10 cellular contexts compared by ENCODE assay signal in the genomic region with DNA sequence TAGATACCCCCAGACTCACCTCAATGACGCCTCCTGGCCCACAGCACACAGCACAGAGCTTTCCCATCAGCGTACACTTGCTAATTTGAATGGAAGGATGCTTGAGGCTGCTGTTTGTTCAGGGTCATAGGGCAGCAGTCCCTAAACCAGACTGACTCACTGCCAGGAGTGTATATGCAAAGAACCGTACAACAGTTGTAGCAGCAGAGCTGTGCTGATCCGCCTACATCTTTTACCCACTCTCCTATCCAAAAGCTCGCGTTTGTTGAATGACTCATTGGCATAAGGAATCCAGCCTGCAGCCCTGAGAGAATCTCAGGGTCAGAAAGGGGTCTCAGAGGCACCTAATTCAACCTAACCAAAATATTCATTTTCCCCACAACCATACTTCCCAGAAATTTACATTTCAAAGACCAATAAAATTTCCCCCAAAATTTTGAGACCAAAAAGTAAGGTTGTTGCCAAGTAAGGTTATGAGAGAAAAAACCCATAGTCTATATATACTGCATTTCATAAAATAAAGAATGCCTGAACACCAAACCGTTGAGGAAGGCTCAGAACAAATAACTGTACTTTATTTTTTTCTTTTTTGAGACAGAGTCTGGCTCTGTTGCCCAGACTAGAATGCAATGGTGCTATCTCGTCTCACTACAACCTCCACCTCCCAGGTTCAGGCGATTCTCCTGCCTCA. TPM values are rescaled to one million over a fixed set of nuclear protein-coding genes. Genes with fewer than 3 reads are reported as not detected.
DNase-seq lines count a peak whose midpoint lies in the region; TF ChIP-seq lines count a peak whose summit lies in the region.
"Had no signal": no experiment of that assay in that cellular context is flagged by ENCODE, and none has a peak within 500 bp of the region (broad histone marks: within the 10 kb centered on the region; RNA-seq: fewer than 3 reads in every experiment).

No MANE protein-coding gene starts in this region.

- H3K4me3 ChIP-seq in DOHH2 (ENCODE audit: low read length) (no peak overlapping the region), trophoblast cell (ENCODE audit: low read depth, low read length) (no peak overlapping the region)

- no peaks in the 10 kb centered on the region for H3K9me3 ChIP-seq in DOHH2 (ENCODE audit: control insufficient read depth, insufficient read depth, low read length)
- no peaks in the 10 kb centered on the region for H3K9me3 ChIP-seq in trophoblast cell (ENCODE audit: insufficient read depth, low read depth, low read length)

- no peak overlapping the region for H3K9ac ChIP-seq in trophoblast cell (ENCODE audit: low read length)

- H3K14ac ChIP-seq in trophoblast cell (ENCODE audit: low read length), result no peak overlapping the region

- H3F3A ChIP-seq in DOHH2 (ENCODE audit: control insufficient read depth, insufficient read depth), result peaks cover 2% of the 10 kb centered on the region

- H3K27ac ChIP-seq in DOHH2 (ENCODE audit: low read depth, low read length) (peak overlapping the region; percentile 26; the same call in 1 of the 2 replicates), trophoblast cell (ENCODE audit: low read depth, low read length) (no peak overlapping the region), caudate nucleus (ENCODE audit: low read depth, low read length) (no peak overlapping the region)

- no peaks in the 10 kb centered on the region for H4K20me1 ChIP-seq in DOHH2 (ENCODE audit: control insufficient read depth, insufficient read depth, low read depth, low read length)

- H2BK120ac ChIP-seq in trophoblast cell (ENCODE audit: insufficient read depth, low read length, poor library complexity), result no peak overlapping the region

- H2BK5ac ChIP-seq in trophoblast cell (ENCODE audit: low read depth, low read length, poor library complexity), result no peak overlapping the region

- H4K12ac ChIP-seq in trophoblast cell (ENCODE audit: low read depth, low read length), result no peak overlapping the region

- H3K4me1 ChIP-seq in DOHH2 (ENCODE audit: control insufficient read depth, low read length), result peaks cover 64% of the 10 kb centered on the region
- H3K4me1 ChIP-seq in trophoblast cell (ENCODE audit: control insufficient read depth in 1 of 2, insufficient read depth in 2 of 2, low read length in 2 of 2), result peaks cover 3 to 4% of the 10 kb centered on the region in 2 experiments

- TF ChIP-seq CTCF in DOHH2 (IDR thresholded peaks at IDR 0.05; ENCODE audit: low read depth, low read length, poor library complexity, severe bottlenecking), result no peak

- no peak overlapping the region for H3K18ac ChIP-seq in trophoblast cell (ENCODE audit: low read length)

- no peaks in the 10 kb centered on the region for H3K79me2 ChIP-seq in DOHH2 (ENCODE audit: control insufficient read depth, low read length)
- H3K79me2 ChIP-seq in trophoblast cell (ENCODE audit: control insufficient read depth, insufficient read depth, low read length, poor library complexity), result no peaks in the 10 kb centered on the region

- H3K23ac ChIP-seq in trophoblast cell (ENCODE audit: low read length), result no peak overlapping the region

- H3K4ac ChIP-seq in trophoblast cell (ENCODE audit: low read depth, low read length), result no peak overlapping the region

- H2AK5ac ChIP-seq in trophoblast cell (ENCODE audit: low read length), result no peak overlapping the region

- no peak overlapping the region for H2BK12ac ChIP-seq in trophoblast cell (ENCODE audit: low read length)

- peak overlapping the region; percentile 37 for H3K4me2 ChIP-seq in DOHH2 (ENCODE audit: low read length)
- no peak overlapping the region for H3K4me2 ChIP-seq in trophoblast cell (ENCODE audit: low read length)

- H3K27me3 ChIP-seq in DOHH2 (ENCODE audit: control insufficient read depth, low read length) (no peaks in the 10 kb centered on the region), trophoblast cell (ENCODE audit: insufficient read depth, low read length) (no peaks in the 10 kb centered on the region)

- H2AFZ ChIP-seq in trophoblast cell (ENCODE audit: insufficient read depth, low read length, poor library complexity), result no peak overlapping the region

- H3K9me2 ChIP-seq in DOHH2 (replicated peaks; ENCODE audit: control insufficient read depth, low read length), result no peaks in the 10 kb centered on the region

- no CpG with 5 or more reads among the region's 9 CpGs for WGBS in trophoblast cell (ENCODE audit: extremely low coverage, insufficient coverage, insufficient read length)

- H4K8ac ChIP-seq in trophoblast cell (ENCODE audit: low read depth, low read length), result no peak overlapping the region

- H3K36me3 ChIP-seq in DOHH2 (ENCODE audit: control insufficient read depth, low read length) (no peaks in the 10 kb centered on the region), trophoblast cell (ENCODE audit: control insufficient read depth in 1 of 2, insufficient read depth in 2 of 2, low read length in 2 of 2) (no peaks in the 10 kb centered on the region)

- H3K79me1 ChIP-seq in trophoblast cell (ENCODE audit: low read length), result no peaks in the 10 kb centered on the region

- no peak overlapping the region for H4K91ac ChIP-seq in trophoblast cell (ENCODE audit: low read depth, low read length)

- DNase-seq in NAMALWA (ENCODE audit: low spot score) (peak; percentile 45), astrocyte of the hippocampus (ENCODE audit: low read depth, low spot score) (peak; percentile 67), trophoblast cell (peak; percentile 37 to 72), caudate nucleus (lab: John Stamatoyannopoulos, UW) (no peak), cerebellar cortex (ENCODE audit: low spot score) (no peak), DMS79 treated with DMSO at 0.1 percent for 48 hours (lab: John Stamatoyannopoulos, UW) (no peak), KG1 (lab: John Stamatoyannopoulos, UW) (no peak)
- DNase-seq: effector CD4-positive, alpha-beta T cell; NCI-H2029 treated with DMSO at 0.1 percent for 48 hours had no signal

RNA-seq across cellular contexts. Expression of gene CCND3, which starts 35.3 kb away (rescaled TPM):
- polyA plus RNA-seq in trophoblast cell (2013), result 46.7 and 49.4 TPM in 2 replicates

RNA-seq across cellular contexts. Expression of gene BYSL, which starts 55.6 kb away (rescaled TPM):
- 23.5 and 24.5 TPM in 2 replicates for polyA plus RNA-seq in trophoblast cell (2013)

RNA-seq across cellular contexts. Expression of gene MED20, which starts 56.0 kb away (rescaled TPM):
- polyA plus RNA-seq in trophoblast cell (2013), result 17.8 and 19.4 TPM in 2 replicates

Comparison
In these comparisons a context has a peak if more than half of its experiments do, and no peak if none do; other contexts are left out.
1. DNase-seq: peak in NAMALWA (single experiment), astrocyte of the hippocampus (single experiment) and trophoblast cell (2 of 2); none in caudate nucleus (0 of 61), cerebellar cortex (single experiment), DMS79 treated with DMSO at 0.1 percent for 48 hours (single experiment) and KG1 (single experiment).